Comparison of ENCODE assay signal across 1 cellular context in genomic region chr3:66066963-66067617, GRCh38.
A peak's percentile ranks its signal among the peaks of the same experiment; 100 is the strongest.
TF ChIP-seq lines count a peak whose summit lies in the region.

No MANE protein-coding gene starts in this region.

TF ChIP-seq in HepG2, 621 proteins besides CTCF, POLR2A, EP300 and RAD21:
- no peak for TF ChIP-seq PRMT3 (CRISPR knock-in tag; IDR thresholded peaks at IDR 0.05; ENCODE audit: borderline replicate concordance, low read depth)
- TF ChIP-seq ATF1 (CRISPR knock-in tag; IDR thresholded peaks at IDR 0.05) = no peak
- no peak for TF ChIP-seq FOXO1 (CRISPR knock-in tag; IDR thresholded peaks at IDR 0.05)
- TF ChIP-seq GMEB1 (CRISPR knock-in tag; IDR thresholded peaks at IDR 0.05; ENCODE audit: borderline replicate concordance) = no peak
- TF ChIP-seq MAFF (IDR thresholded peaks at IDR 0.05; ENCODE audit: low read depth, low read length) = peak; percentile 26; the same call in 1 of the 2 replicates
- no peak for TF ChIP-seq PHF21A (CRISPR knock-in tag; IDR thresholded peaks at IDR 0.05)
- TF ChIP-seq FOXK2 (IDR thresholded peaks at IDR 0.05) = no peak
- TF ChIP-seq RBFOX2 (IDR thresholded peaks at IDR 0.05; ENCODE audit: low read depth, low read length) = no peak
- TF ChIP-seq, protein P1, sequence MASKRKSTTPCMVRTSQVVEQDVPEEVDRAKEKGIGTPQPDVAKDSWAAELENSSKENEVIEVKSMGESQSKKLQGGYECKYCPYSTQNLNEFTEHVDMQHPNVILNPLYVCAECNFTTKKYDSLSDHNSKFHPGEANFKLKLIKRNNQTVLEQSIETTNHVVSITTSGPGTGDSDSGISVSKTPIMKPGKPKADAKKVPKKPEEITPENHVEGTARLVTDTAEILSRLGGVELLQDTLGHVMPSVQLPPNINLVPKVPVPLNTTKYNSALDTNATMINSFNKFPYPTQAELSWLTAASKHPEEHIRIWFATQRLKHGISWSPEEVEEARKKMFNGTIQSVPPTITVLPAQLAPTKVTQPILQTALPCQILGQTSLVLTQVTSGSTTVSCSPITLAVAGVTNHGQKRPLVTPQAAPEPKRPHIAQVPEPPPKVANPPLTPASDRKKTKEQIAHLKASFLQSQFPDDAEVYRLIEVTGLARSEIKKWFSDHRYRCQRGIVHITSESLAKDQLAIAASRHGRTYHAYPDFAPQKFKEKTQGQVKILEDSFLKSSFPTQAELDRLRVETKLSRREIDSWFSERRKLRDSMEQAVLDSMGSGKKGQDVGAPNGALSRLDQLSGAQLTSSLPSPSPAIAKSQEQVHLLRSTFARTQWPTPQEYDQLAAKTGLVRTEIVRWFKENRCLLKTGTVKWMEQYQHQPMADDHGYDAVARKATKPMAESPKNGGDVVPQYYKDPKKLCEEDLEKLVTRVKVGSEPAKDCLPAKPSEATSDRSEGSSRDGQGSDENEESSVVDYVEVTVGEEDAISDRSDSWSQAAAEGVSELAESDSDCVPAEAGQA (IDR thresholded peaks at IDR 0.05; ENCODE audit: low read depth) = no peak
- TF ChIP-seq, protein P1 (CRISPR knock-in tag; IDR thresholded peaks at IDR 0.05; ENCODE audit: borderline replicate concordance) = no peak
- peak; percentile 54 to 59 for TF ChIP-seq MAFK (conservative IDR thresholded peaks at IDR 0.05 in 1 of 2, IDR thresholded peaks at IDR 0.05 in 1 of 2; ENCODE audit: low read length in 2 of 2)
- no peak for TF ChIP-seq MLXIP (CRISPR knock-in tag; IDR thresholded peaks at IDR 0.05; ENCODE audit: borderline replicate concordance)
- TF ChIP-seq ZSCAN20 (CRISPR knock-in tag; IDR thresholded peaks at IDR 0.05; ENCODE audit: borderline replicate concordance) = no peak
